In genomic region chr22:21731503-21731902, GRCh38 we compare ENCODE assay signal across 29 cellular contexts.
"Had no signal": no experiment of that assay in that cellular context is flagged by ENCODE, and none has a peak within 500 bp of the region (broad histone marks: within the 10 kb centered on the region; RNA-seq: fewer than 3 reads in every experiment).

No MANE protein-coding gene starts in this region.

- H3K9me3 ChIP-seq: ovary, prostate gland, stomach, suprapubic skin, tibial artery had no signal

- H3K36me3 ChIP-seq: ovary, prostate gland, suprapubic skin, tibial artery had no signal

- H3K36me3 Mint-ChIP-seq: stimulated activated effector memory CD8-positive, alpha-beta T cell treated with anti-CD3 and anti-CD28 coated beads, Interleukin-12 subunit alpha, Interleukin-12 subunit beta, amount 100 ng/mL, for 72 hours; WTC11 had no signal

- H3K27ac Mint-ChIP-seq: activated naive CD4-positive, alpha-beta T cell treated with anti-CD3 and anti-CD28 coated beads, Interleukin-2, amount 10 ng/mL, durations not matched to agents 7 days and 5 days; activated T-helper 1 cell treated with anti-CD3 and anti-CD28 coated beads, Interleukin-12 subunit alpha, Interleukin-12 subunit beta, Interleukin-2, Interleukin-4 antibody, amounts not matched to agents 30 ng/mL and 10 ng/mL and 1 ng/mL, durations not matched to agents 14 hours and 24 hours and 36 hours; endodermal cell; stimulated activated effector memory CD8-positive, alpha-beta T cell treated with anti-CD3 and anti-CD28 coated beads, Interleukin-12 subunit alpha, Interleukin-12 subunit beta, amount 100 ng/mL, for 72 hours; T-helper 17 cell; WTC11 had no signal

- H3K27me3 Mint-ChIP-seq: T-helper 17 cell had no signal

- H3K27ac ChIP-seq: ovary, prostate gland, skin epidermis, stomach, suprapubic skin, tibial artery had no signal

- H3K9me3 Mint-ChIP-seq: activated naive CD4-positive, alpha-beta T cell treated with anti-CD3 and anti-CD28 coated beads, Interleukin-2, amount 10 ng/mL, durations not matched to agents 7 days and 5 days; activated T-helper 1 cell treated with anti-CD3 and anti-CD28 coated beads, Interleukin-12 subunit alpha, Interleukin-12 subunit beta, Interleukin-2, Interleukin-4 antibody, amounts not matched to agents 30 ng/mL and 10 ng/mL and 1 ng/mL, durations not matched to agents 14 hours and 24 hours and 36 hours; endodermal cell; immature natural killer cell; naive thymus-derived CD8-positive, alpha-beta T cell; stimulated activated effector memory CD8-positive, alpha-beta T cell treated with anti-CD3 and anti-CD28 coated beads, Interleukin-12 subunit alpha, Interleukin-12 subunit beta, amount 100 ng/mL, for 72 hours; WTC11 had no signal

- H3K27me3 ChIP-seq: ovary, stomach, suprapubic skin, tibial artery had no signal

- H3K4me3 ChIP-seq: ovary, prostate gland, skin epidermis, stomach, suprapubic skin, tibial artery had no signal

- DNase-seq: activated CD4-positive, alpha-beta T cell treated with anti-CD3 and anti-CD28 coated beads, Interleukin-2, amount 50 U/mL, for 1 hour; activated CD8-positive, alpha-beta memory T cell treated with anti-CD3 and anti-CD28 coated beads for 24 hours; activated effector memory CD4-positive, alpha-beta T cell treated with anti-CD3 and anti-CD28 coated beads, Interleukin-2, amount 50 U/mL, for 16 hours; activated naive CD4-positive, alpha-beta T cell treated with anti-CD3 and anti-CD28 coated beads, Interleukin-2, amount 10 ng/mL, durations not matched to agents 7 days and 5 days; amygdala; endodermal cell; foreskin fibroblast; hippocampal formation; immature natural killer cell; kidney; left colon; midbrain; naive thymus-derived CD8-positive, alpha-beta T cell; ovary; retina; stimulated activated CD4-positive, alpha-beta T cell treated with anti-CD3 and anti-CD28 coated beads, Interleukin-12 subunit alpha, Interleukin-12 subunit beta, amount 100 ng/mL, for 4 hours; stimulated activated CD4-positive, alpha-beta T cell treated with anti-CD3 and anti-CD28 coated beads, Interleukin-4, amount 100 ng/mL, for 24 hours; stomach; SW 1271; T-helper 17 cell; tibial artery had no signal

- ATAC-seq: esophagus mucosa; left colon; naive thymus-derived CD8-positive, alpha-beta T cell; sciatic nerve; stimulated activated effector memory CD8-positive, alpha-beta T cell treated with anti-CD3 and anti-CD28 coated beads, Interleukin-12 subunit alpha, Interleukin-12 subunit beta, amount 100 ng/mL, for 72 hours; T-helper 17 cell; WTC11 had no signal

- H3K4me3 Mint-ChIP-seq: activated naive CD4-positive, alpha-beta T cell treated with anti-CD3 and anti-CD28 coated beads, Interleukin-2, amount 10 ng/mL, durations not matched to agents 7 days and 5 days; activated T-helper 1 cell treated with anti-CD3 and anti-CD28 coated beads, Interleukin-12 subunit alpha, Interleukin-12 subunit beta, Interleukin-2, Interleukin-4 antibody, amounts not matched to agents 30 ng/mL and 10 ng/mL and 1 ng/mL, durations not matched to agents 14 hours and 24 hours and 36 hours; endodermal cell; naive thymus-derived CD8-positive, alpha-beta T cell; stimulated activated effector memory CD8-positive, alpha-beta T cell treated with anti-CD3 and anti-CD28 coated beads, Interleukin-12 subunit alpha, Interleukin-12 subunit beta, amount 100 ng/mL, for 72 hours; T-helper 17 cell; WTC11 had no signal
